ENCODE assay signal across 8 cellular contexts in genomic region chrX:57592159-57592893, GRCh38. TPM values are rescaled to one million over a fixed set of nuclear protein-coding genes. Genes with fewer than 3 reads are reported as not detected.
DNase-seq lines count a peak whose midpoint lies in the region; ATAC-seq, FAIRE-seq and TF ChIP-seq lines count a peak whose summit lies in the region.
"Not testable (repeated sequence)": the region's sequence is repeated elsewhere in the genome, so short reads cannot be mapped to it uniquely, and the experiment has no call there.

No MANE protein-coding gene starts in this region.

- not testable (repeated sequence) for TF ChIP-seq POLR2A in H1 (IDR thresholded peaks at IDR 0.05; ENCODE audit: control extremely low read depth in 1 of 2, low read depth in 2 of 2, low read length in 2 of 2)

- H3K18ac ChIP-seq in H1 (ENCODE audit: extremely low read depth, low read length): not testable (repeated sequence)

- H3K23ac ChIP-seq in H1 (ENCODE audit: insufficient read length): not testable (repeated sequence)

- not testable (repeated sequence) for H2BK15ac ChIP-seq in H1 (ENCODE audit: low read length)

- H2BK120ac ChIP-seq in H1 (replicated peaks; ENCODE audit: low read depth, low read length): not testable (repeated sequence)

- not testable (repeated sequence) for H2BK20ac ChIP-seq in H1 (ENCODE audit: low read length)

- not testable (repeated sequence) for H4K20me1 ChIP-seq in H1 (replicated peaks in 1 of 2; ENCODE audit: control insufficient read depth in 1 of 2, insufficient read depth in 2 of 2, low read length in 2 of 2)

- H3K4ac ChIP-seq in H1 (replicated peaks; ENCODE audit: insufficient read length, low read depth, low read length): not testable (repeated sequence)

- CTCF ChIA-PET in H1 (lab: Charles Lee; ENCODE audit: partially characterized antibody): interaction anchor here (0.6 kb wide), 1 partner anchor 14 kb away, joined by 3 read pairs; no protein-coding TSS in a partner anchor

- POLR2A ChIA-PET in H1 (lab: Charles Lee; ENCODE audit: partially characterized antibody): interaction anchor here (1.1 kb wide), 1 partner anchor 12 kb away, joined by 3 read pairs; no protein-coding TSS in a partner anchor

- intact Hi-C loops in left lung (cut with DNase I): not testable (repeated sequence)

- peak overlapping the region; percentile 25; the same call in 1 of the 2 replicates for H4K8ac ChIP-seq in H1 (ENCODE audit: extremely low read depth, insufficient read depth, low read length)

- ATAC-seq in GM19395 (IDR thresholded peaks at IDR 0.05; ENCODE audit: unreplicated experiment) (peak; percentile 82), HG03066 (IDR thresholded peaks at IDR 0.05; ENCODE audit: low read depth, unreplicated experiment) (peak; percentile 75), left lung (peak; percentile 89)

- not testable (repeated sequence) for TF ChIP-seq EP300 in H1 (IDR thresholded peaks at IDR 0.05; ENCODE audit: borderline replicate concordance in 1 of 2, low read depth in 2 of 2, low read length in 2 of 2)

- H3K56ac ChIP-seq in H1 (replicated peaks; ENCODE audit: insufficient read length, low read depth, low read length): not testable (repeated sequence)

- not testable (repeated sequence) for TF ChIP-seq CTCF in H1 (IDR thresholded peaks at IDR 0.05; ENCODE audit: control extremely low read depth in 1 of 3, insufficient read depth in 1 of 3, low read depth in 1 of 3, low read length in 3 of 3); left lung (IDR thresholded peaks at IDR 0.05)

- H2BK12ac ChIP-seq in H1 (ENCODE audit: low read depth, low read length): not testable (repeated sequence)

- not testable (repeated sequence) for H4K91ac ChIP-seq in H1 (replicated peaks; ENCODE audit: insufficient read length, low read length)

- H3K27me3 ChIP-seq in H1 (replicated peaks in 1 of 4; ENCODE audit: control insufficient read depth in 3 of 4, extremely low read depth in 1 of 4, insufficient read depth in 3 of 4, low read length in 3 of 4); left lung; skeletal muscle satellite cell (ENCODE audit: control insufficient read depth, insufficient read depth, low read length): not testable (repeated sequence)

- peaks cover 0 to 29% of the 10 kb centered on the region in 2 experiments; a peak in 2 of 4 replicates for H3K79me2 ChIP-seq in H1 (ENCODE audit: control insufficient read depth in 1 of 2, insufficient read depth in 2 of 2, low read length in 2 of 2)

- WGBS in H1 (ENCODE audit: extremely low coverage in 1 of 2, insufficient coverage in 1 of 2, insufficient read length in 1 of 2, insufficient replicate concordance in 2 of 2, low coverage in 1 of 2, low lambda C conversion rate in 2 of 2, missing lambda C conversion rate in 1 of 2), 2 experiments: 1% methylated on average over 20 of the region's 84 CpGs; no CpG with 5 or more reads in 1 of the 2 experiments

- H2AFZ ChIP-seq in H1 (ENCODE audit: low read length): not testable (repeated sequence)

- not testable (repeated sequence) for H3K4me1 ChIP-seq in H1 (replicated peaks in 1 of 4; ENCODE audit: control insufficient read depth in 3 of 4, insufficient read depth in 4 of 4, low read length in 3 of 4)
- H3K4me1 ChIP-seq in left lung (peaks cover 0 to 20% of the 10 kb centered on the region in 2 donors), skeletal muscle satellite cell (ENCODE audit: control insufficient read depth, insufficient read depth, low read length) (peaks cover 21% of the 10 kb centered on the region)

- H3K79me1 ChIP-seq in H1 (ENCODE audit: low read depth, low read length): not testable (repeated sequence)

- not testable (repeated sequence) for H3K9me3 ChIP-seq in H1 (ENCODE audit: insufficient read depth in 2 of 2, low read depth in 1 of 2, low read length in 1 of 2); left lung; skeletal muscle satellite cell (replicated peaks; ENCODE audit: low read length)

- TF ChIP-seq RAD21 in H1 (IDR thresholded peaks at IDR 0.05 in 1 of 2, conservative IDR thresholded peaks at IDR 0.05 in 1 of 2; ENCODE audit: low read depth in 2 of 2, low read length in 2 of 2): not testable (repeated sequence)

- H3K9ac ChIP-seq in H1 (replicated peaks in 1 of 4; ENCODE audit: extremely low read depth in 1 of 4, low read depth in 3 of 4, low read length in 3 of 4): peak overlapping the region in 3 of 4 experiments; percentile 34 to 61 (median 53); a peak in 4 of 7 replicates
- peak overlapping the region; percentile 71 for H3K9ac ChIP-seq in skeletal muscle satellite cell (ENCODE audit: low read depth, low read length)

- H3K4me2 ChIP-seq in H1 (ENCODE audit: insufficient read depth in 1 of 2, low read depth in 2 of 2, low read length in 2 of 2) (peak overlapping the region; percentile 64 to 66), skeletal muscle satellite cell (ENCODE audit: low read length) (peak overlapping the region; percentile 84)

- FAIRE-seq in H1 (lab: Jason Lieb, UNC): not testable (repeated sequence)

- H4K5ac ChIP-seq in H1 (ENCODE audit: insufficient read length, low read depth, low read length): not testable (repeated sequence)

- not testable (repeated sequence) for H3K23me2 ChIP-seq in H1 (ENCODE audit: low read depth, low read length)

- not testable (repeated sequence) for H3K27ac ChIP-seq in H1 (ENCODE audit: low read depth, low read length)
- H3K27ac ChIP-seq in left lung: peak overlapping the region; percentile 89 to 90

- not testable (repeated sequence) for H2BK5ac ChIP-seq in H1 (ENCODE audit: low read depth, low read length)

- not testable (repeated sequence) for H2AK5ac ChIP-seq in H1 (ENCODE audit: low read depth, low read length)

- peak in 10 of 14 donors; percentile 3 to 76 (median 50) for DNase-seq in C1 segment of cervical spinal cord (lab: John Stamatoyannopoulos, UW)
- peak; percentile 30 for DNase-seq in NCI-H226
- DNase-seq in activated CD8-positive, alpha-beta memory T cell treated with anti-CD3 and anti-CD28 coated beads, Interleukin-2, amount 50 U/mL, for 48 hours: peak; percentile 59
- DNase-seq in H1 (ENCODE audit: low read depth in 1 of 2, low spot score in 2 of 2): peak in 1 of 2 experiments; percentile 60
- DNase-seq in left lung: peak in 1 of 2 donors; percentile 76

- peak overlapping the region; percentile 45 to 65 (median 50) for H3K4me3 ChIP-seq in H1 (ENCODE audit: extremely low read depth in 1 of 4, insufficient read depth in 2 of 4, low read depth in 3 of 4, low read length in 4 of 4)
- H3K4me3 ChIP-seq in left lung: peak overlapping the region; percentile 33 to 50
- peak overlapping the region; percentile 72 for H3K4me3 ChIP-seq in skeletal muscle satellite cell (ENCODE audit: low read length)

- H3K36me3 ChIP-seq in H1 (ENCODE audit: control insufficient read depth in 2 of 4, insufficient read depth in 4 of 4, low read length in 3 of 4); left lung; skeletal muscle satellite cell (ENCODE audit: insufficient read depth, low read length): not testable (repeated sequence)

- not testable (repeated sequence) for H3K14ac ChIP-seq in H1 (ENCODE audit: insufficient read length)

TF ChIP-seq in H1, 55 proteins besides CTCF, POLR2A, EP300 and RAD21:
- TF ChIP-seq KDM4A (IDR thresholded peaks at IDR 0.05; ENCODE audit: low read depth, low read length, severe bottlenecking) (peak; percentile 13), PHF8 (conservative IDR thresholded peaks at IDR 0.05; ENCODE audit: low read depth, low read length) (0 out of 2 replicates have a peak, but pooled peaks have one; percentile 25)

RNA-seq across cellular contexts. Expression of gene ZXDB, which starts 0.5 kb away (rescaled TPM):
- total RNA-seq in H1 (2021; fragmentation: NEBNext Ultra II Directional; extraction: Animal tissue kit (Norgen Biotek cat#: 25700)): 6.1 and 6.7 TPM in 2 replicates
- 3.0 and 4.0 TPM in 2 replicates for polyA plus RNA-seq in H1 (2011; rRNA removed)
- 3.9 TPM for polyA plus RNA-seq in H1 (2011; cell fraction: cytosol; rRNA removed)
- 2.2 TPM for polyA plus RNA-seq in H1 (2011; cell fraction: nucleus; rRNA removed)
- 2.0 to 3.0 TPM (median 2.6 TPM) in 4 replicates for polyA plus RNA-seq in H1 (2012, experiment 1 of 2)
- 0.93 TPM for polyA plus RNA-seq in H1 (2012, experiment 2 of 2)
- 4.5 TPM for polyA plus RNA-seq in H1 (2013, experiment 1 of 2)
- polyA plus RNA-seq in H1 (2013, experiment 2 of 2): 4.2 TPM
- polyA minus RNA-seq in H1 (2011; rRNA and poly(A)+ RNA removed): 12.5 and 13.4 TPM in 2 replicates
- 6.3 TPM for polyA minus RNA-seq in H1 (2011; cell fraction: cytosol; rRNA and poly(A)+ RNA removed)
- 12.8 TPM for polyA minus RNA-seq in H1 (2011; cell fraction: nucleus; rRNA and poly(A)+ RNA removed)
- total RNA-seq in left lung: 1 to 10 TPM; 6.3 to 8.6 TPM
- total RNA-seq in skeletal muscle satellite cell (2012; rRNA removed): 9.4 and 9.6 TPM in 2 replicates
